16 cellular contexts compared by ENCODE assay signal in genomic region chr15:88805031-88805780, GRCh38. TPM values are rescaled to one million over a fixed set of nuclear protein-coding genes. Genes with fewer than 3 reads are reported as not detected.
A peak's percentile ranks its signal among the peaks of the same experiment; 100 is the strongest.
DNase-seq lines count a peak whose midpoint lies in the region; ATAC-seq and TF ChIP-seq lines count a peak whose summit lies in the region.
"Had no signal": no experiment of that assay in that cellular context is flagged by ENCODE, and none has a peak within 500 bp of the region (broad histone marks: within the 10 kb centered on the region; RNA-seq: fewer than 3 reads in every experiment).

No MANE protein-coding gene starts in this region.

- intact Hi-C loops in PC-3 (cut with micrococcal nuclease), result no loop called here

- peaks cover 7% of the 10 kb centered on the region for H3K4me1 ChIP-seq in PC-3 (ENCODE audit: insufficient read depth, low read length)
- no peaks in the 10 kb centered on the region for H3K4me1 ChIP-seq in hepatocyte (ENCODE audit: insufficient read depth)

- H3K9me2 ChIP-seq in PC-3 (replicated peaks; ENCODE audit: low read length) (no peaks in the 10 kb centered on the region), hepatocyte (replicated peaks; ENCODE audit: insufficient read depth) (no peaks in the 10 kb centered on the region)

- H3K27ac ChIP-seq in PC-3 (ENCODE audit: low read length) (no peak overlapping the region), hepatocyte (no peak overlapping the region)
- H3K27ac ChIP-seq: neural progenitor cell, spleen had no signal

- 66% methylated on average over 9 of the region's 9 CpGs for WGBS in hepatocyte (ENCODE audit: low lambda C conversion rate, missing lambda C conversion rate)

- H3K4me2 ChIP-seq in PC-3 (ENCODE audit: low read length), result no peak overlapping the region
- H3K4me2 ChIP-seq in hepatocyte, result no peak overlapping the region
- H3K4me2 ChIP-seq: neural progenitor cell had no signal

- no peaks in the 10 kb centered on the region for H3K36me3 ChIP-seq in PC-3 (ENCODE audit: low read depth, low read length)
- H3K36me3 ChIP-seq in hepatocyte (replicated peaks; ENCODE audit: insufficient read depth, low read depth), result no peaks in the 10 kb centered on the region
- H3K36me3 ChIP-seq: neural progenitor cell, spleen had no signal

- H3K9ac ChIP-seq in PC-3 (ENCODE audit: low read length), result no peak overlapping the region
- H3K9ac ChIP-seq: neural progenitor cell had no signal

- H4K20me1 ChIP-seq in PC-3 (ENCODE audit: low read length) (no peaks in the 10 kb centered on the region), hepatocyte (ENCODE audit: insufficient read depth, poor library complexity, severe bottlenecking) (no peaks in the 10 kb centered on the region)

- no TSS peak for BruUV-seq in PC-3 (replicated peaks; lab: Mats Ljungman, UMichigan)

- TF ChIP-seq CTCF in GM13976 (IDR thresholded peaks at IDR 0.05; ENCODE audit: borderline replicate concordance, control extremely low read depth, extremely low read depth, insufficient read depth, missing control alignments) (peak; percentile 28), PC-3 (conservative IDR thresholded peaks at IDR 0.05; ENCODE audit: low read depth, low read length) (peak; percentile 26; the same call in 1 of the 2 replicates), hepatocyte (IDR thresholded peaks at IDR 0.05; ENCODE audit: poor library complexity) (no peak)

- H2AFZ ChIP-seq in PC-3 (ENCODE audit: low read length), result no peak overlapping the region
- H2AFZ ChIP-seq in hepatocyte, result no peak overlapping the region
- H2AFZ ChIP-seq: neural progenitor cell had no signal

- no peak for ATAC-seq in PC-3
- ATAC-seq in stimulated activated naive CD8-positive, alpha-beta T cell treated with anti-CD3 and anti-CD28 coated beads, Interleukin-15, Interleukin-2, amounts not matched to agents 100 U/mL and 50 U/mL, for 24 hours, result no peak
- ATAC-seq: T-helper 17 cell had no signal

- H3F3A ChIP-seq in PC-3 (ENCODE audit: low read length, unreplicated experiment), result no peaks in the 10 kb centered on the region

- H3K4me3 ChIP-seq in PC-3 (ENCODE audit: low read length) (no peak overlapping the region), hepatocyte (no peak overlapping the region)
- H3K4me3 ChIP-seq: neural progenitor cell, spleen had no signal

- CTCF ChIA-PET in PC-3 (lab: Charles Lee), result interaction anchor here (0.5 kb wide), 1 partner anchor 197 kb away, joined by 4 read pairs; no protein-coding TSS in a partner anchor

- POLR2A ChIA-PET in PC-3 (lab: Charles Lee; ENCODE audit: unreplicated experiment), result no interaction called here

- in situ Hi-C loops in GM13976 (cut with MboI; ENCODE audit: low sequenced_read_pairs, unreplicated experiment), result no loop called here

- H3K79me2 ChIP-seq in PC-3 (ENCODE audit: low read length), result no peaks in the 10 kb centered on the region
- H3K79me2 ChIP-seq in hepatocyte, result no peaks in the 10 kb centered on the region

- DNase-seq in activated effector memory CD4-positive, alpha-beta T cell treated with anti-CD3 and anti-CD28 coated beads, Interleukin-2, amount 50 U/mL, for 16 hours, result peak; percentile 54
- no peak for DNase-seq in activated effector memory CD4-positive, alpha-beta T cell treated with Interleukin-2 at 50 U/mL for 16 hours
- DNase-seq in GM13976 (ENCODE audit: low spot score) (no peak), PC-3 (no peak), NCI-H1930 (lab: John Stamatoyannopoulos, UW) (no peak), hepatocyte (ENCODE audit: low spot score) (no peak), activated T-cell treated with anti-CD3 and anti-CD28 coated beads for 4 hours (no peak)
- peak; percentile 12 for DNase-seq in stimulated activated naive CD8-positive, alpha-beta T cell treated with anti-CD3 and anti-CD28 coated beads, Interleukin-15, Interleukin-2, amounts not matched to agents 100 U/mL and 50 U/mL, for 24 hours
- DNase-seq: activated CD8-positive, alpha-beta memory T cell treated with anti-CD3 and anti-CD28 coated beads, Interleukin-2, amount 50 U/mL, for 4 hours; GF-D8; NCI-H1694; NCI-H446; SIG-M5; spleen; T-helper 17 cell had no signal

- H3K9me3 ChIP-seq in PC-3 (ENCODE audit: low read length), result no peaks in the 10 kb centered on the region
- no peaks in the 10 kb centered on the region for H3K9me3 ChIP-seq in hepatocyte (ENCODE audit: low read depth)
- H3K9me3 ChIP-seq: spleen had no signal

- H3K27me3 ChIP-seq in PC-3 (ENCODE audit: low read length) (peaks cover 16% of the 10 kb centered on the region), hepatocyte (peaks cover 59% of the 10 kb centered on the region)

RNA-seq across cellular contexts. Expression of gene ACAN, which starts 2.0 kb away (rescaled TPM):
- not detected in 2 replicates for total RNA-seq in PC-3 (2014; rRNA removed)
- total RNA-seq in hepatocyte, result 0.16 and 0.20 TPM in 2 replicates
- polyA plus RNA-seq in hepatocyte, result 0.13 and 0.34 TPM in 2 replicates
- total RNA-seq: T-helper 17 cell had no signal

Comparison
In these comparisons a context has a peak if more than half of its experiments do, and no peak if none do; other contexts are left out.
1. DNase-seq: peak in activated effector memory CD4-positive, alpha-beta T cell treated with anti-CD3 and anti-CD28 coated beads, Interleukin-2, amount 50 U/mL, for 16 hours (single experiment) and stimulated activated naive CD8-positive, alpha-beta T cell treated with anti-CD3 and anti-CD28 coated beads, Interleukin-15, Interleukin-2, amounts not matched to agents 100 U/mL and 50 U/mL, for 24 hours (single experiment); none in activated effector memory CD4-positive, alpha-beta T cell treated with Interleukin-2 at 50 U/mL for 16 hours (single experiment), GM13976 (single experiment), PC-3 (single experiment), NCI-H1930 (0 of 2), hepatocyte (single experiment) and activated T-cell treated with anti-CD3 and anti-CD28 coated beads for 4 hours (single experiment).